ENCODE assay signal across 8 cellular contexts in the genomic region with DNA sequence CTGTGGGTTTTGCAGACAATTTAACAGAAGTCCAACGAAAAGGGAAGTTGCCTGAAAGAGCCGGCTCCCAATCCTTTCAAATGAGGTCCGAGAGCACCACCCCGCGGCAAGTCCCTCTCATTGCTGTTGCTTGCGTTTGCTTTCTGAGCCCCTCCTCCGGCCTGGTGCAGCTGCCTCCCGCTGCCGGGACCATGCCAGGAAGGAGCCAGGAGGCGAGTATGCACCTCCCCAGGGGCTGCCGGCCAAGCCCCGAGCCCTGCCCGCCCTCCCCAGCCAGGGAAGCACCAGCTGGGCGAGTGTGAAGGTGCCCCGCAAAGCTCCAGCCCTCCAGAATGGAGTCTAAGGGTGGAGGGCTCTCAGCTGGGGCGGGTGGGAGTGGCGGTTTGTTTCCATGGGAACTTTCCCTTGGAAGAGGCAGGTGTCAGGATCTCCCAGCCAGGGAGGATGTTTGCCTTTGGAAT. TPM values are rescaled to one million over a fixed set of nuclear protein-coding genes. Genes with fewer than 3 reads are reported as not detected.
DNase-seq lines count a peak whose midpoint lies in the region; ATAC-seq and TF ChIP-seq lines count a peak whose summit lies in the region.

No MANE protein-coding gene starts in this region.

- H3K4me3 ChIP-seq in HCT116 (replicated peaks in 1 of 2; ENCODE audit: low read depth in 1 of 2, low read length in 2 of 2) (no peak overlapping the region), SK-N-SH (ENCODE audit: low read depth in 2 of 2, low read length in 1 of 2) (no peak overlapping the region; a peak in 1 of 4 replicates), iPS-15b (ENCODE audit: low read depth, low read length) (peak overlapping the region; percentile 30)

- RAD21 ChIA-PET in HCT116 (lab: Charles Lee; ENCODE audit: low non-redundant PET in 1 of 2, low total read pairs in 2 of 2, uncharacterized antibody in 2 of 2, unreplicated experiment in 2 of 2), result no interaction called here

- no peaks in the 10 kb centered on the region for H3F3A ChIP-seq in SK-N-SH (replicated peaks; ENCODE audit: insufficient read depth)

- H3K9me3 ChIP-seq in ES-I3 (ENCODE audit: control insufficient read depth, insufficient read depth, low read length) (peaks cover 4% of the 10 kb centered on the region; the same call in 1 of the 2 replicates), HCT116 (ENCODE audit: control insufficient read depth in 1 of 2, insufficient read depth in 1 of 2, low read depth in 1 of 2, low read length in 2 of 2) (no peaks in the 10 kb centered on the region), SK-N-SH (no peaks in the 10 kb centered on the region), iPS-15b (ENCODE audit: control insufficient read depth, insufficient read depth, low read length) (no peaks in the 10 kb centered on the region)

- DNase-seq in HCT116 (ENCODE audit: low read depth, low spot score) (peak; percentile 48), NCI-H128 (lab: John Stamatoyannopoulos, UW; ENCODE audit: unreplicated experiment) (peak; percentile 67), SK-N-SH (peak; percentile 93), astrocyte of the hippocampus (ENCODE audit: low read depth, low spot score) (peak; percentile 90), smooth muscle cell of the brain vasculature (ENCODE audit: low read depth, low spot score) (peak; percentile 35)

- POLR2A ChIA-PET in HCT116 (lab: Charles Lee), result no interaction called here
- POLR2A ChIA-PET in SK-N-SH (lab: Yijun Ruan, JAX), result no interaction called here

- intact Hi-C loops in HCT116 (cut with micrococcal nuclease), result loop anchor here (1.0 to 10.0 kb wide), 3 partner anchors 420 to 1684 kb away; no protein-coding TSS in a partner anchor

- H3K9me2 ChIP-seq in HCT116 (ENCODE audit: insufficient read depth) (no peaks in the 10 kb centered on the region), SK-N-SH (no peaks in the 10 kb centered on the region)

- TF ChIP-seq RAD21 in HCT116 (IDR thresholded peaks at IDR 0.05; ENCODE audit: low read depth) (peak; percentile 81), SK-N-SH (IDR thresholded peaks at IDR 0.05; ENCODE audit: low read length) (peak; percentile 93)

- no peaks in the 10 kb centered on the region for H3K36me3 ChIP-seq in ES-I3 (ENCODE audit: insufficient read depth, low read length)
- H3K36me3 ChIP-seq in HCT116 (ENCODE audit: control insufficient read depth in 1 of 2, insufficient read depth in 2 of 2, low read length in 2 of 2), result no peaks in the 10 kb centered on the region
- no peaks in the 10 kb centered on the region for H3K36me3 ChIP-seq in SK-N-SH (replicated peaks in 1 of 2; ENCODE audit: control insufficient read depth in 1 of 2, insufficient read depth in 2 of 2, low read length in 1 of 2)
- H3K36me3 ChIP-seq in iPS-15b (ENCODE audit: control insufficient read depth, insufficient read depth, low read length), result no peaks in the 10 kb centered on the region

- H3K4me1 ChIP-seq in ES-I3 (ENCODE audit: insufficient read depth, low read length) (no peaks in the 10 kb centered on the region), HCT116 (ENCODE audit: control insufficient read depth in 1 of 2, insufficient read depth in 2 of 2, low read length in 2 of 2) (no peaks in the 10 kb centered on the region), SK-N-SH (ENCODE audit: control insufficient read depth in 1 of 2, insufficient read depth in 2 of 2, low read depth in 1 of 2, low read length in 1 of 2) (no peaks in the 10 kb centered on the region; a peak in 1 of 4 replicates), iPS-15b (ENCODE audit: control insufficient read depth, insufficient read depth, low read length) (no peaks in the 10 kb centered on the region)

- TF ChIP-seq EP300 in SK-N-SH (IDR thresholded peaks at IDR 0.05; ENCODE audit: borderline replicate concordance in 1 of 2, low read depth in 1 of 2, low read length in 1 of 2), result no peak

- CTCF ChIA-PET in HCT116 (lab: Charles Lee) (no interaction called here), SK-N-SH (lab: Yijun Ruan, JAX) (interaction anchor here (0.6 to 4.1 kb wide), 48 partner anchors 9 to 1685 kb away, joined by 3 to 43 read pairs (median 4); a partner anchor contains a TSS)

- H3K27me3 ChIP-seq in HCT116 (ENCODE audit: insufficient read depth, low read length) (no peaks in the 10 kb centered on the region), SK-N-SH (ENCODE audit: insufficient read depth) (no peaks in the 10 kb centered on the region), iPS-15b (ENCODE audit: control insufficient read depth, insufficient read depth, low read length) (no peaks in the 10 kb centered on the region)

- H3K4me2 ChIP-seq in HCT116 (ENCODE audit: low read length), result no peak overlapping the region; the same call in 1 of the 2 replicates
- H3K4me2 ChIP-seq in SK-N-SH, result peak overlapping the region; percentile 57; the same call in 1 of the 2 replicates

- BruUV-seq in HCT116 (replicated peaks; lab: Mats Ljungman, UMichigan), result no TSS peak

- peak; percentile 93 for ATAC-seq in HCT116
- ATAC-seq in GM21576 (IDR thresholded peaks at IDR 0.05; ENCODE audit: unreplicated experiment), result no peak

- H3K79me2 ChIP-seq in HCT116 (ENCODE audit: insufficient read depth, low read length) (no peaks in the 10 kb centered on the region), SK-N-SH (ENCODE audit: insufficient read depth) (no peaks in the 10 kb centered on the region)

- 17% methylated on average over 11 of the region's 17 CpGs for WGBS in SK-N-SH (ENCODE audit: low lambda C conversion rate)

- TF ChIP-seq POLR2A in HCT116 (IDR thresholded peaks at IDR 0.05; ENCODE audit: borderline replicate concordance, extremely low read depth, insufficient read depth, insufficient read length), result no peak

- no peak overlapping the region for H2AFZ ChIP-seq in HCT116 (ENCODE audit: low read depth, low read length, poor library complexity, severe bottlenecking)
- H2AFZ ChIP-seq in SK-N-SH (ENCODE audit: low read depth), result no peak overlapping the region

- H4K20me1 ChIP-seq in HCT116 (ENCODE audit: insufficient read depth) (no peaks in the 10 kb centered on the region), SK-N-SH (ENCODE audit: insufficient read depth) (no peaks in the 10 kb centered on the region)

- TF ChIP-seq CTCF in HCT116 (IDR thresholded peaks at IDR 0.05 in 2 of 3, conservative IDR thresholded peaks at IDR 0.05 in 1 of 3; ENCODE audit: borderline replicate concordance in 1 of 3, insufficient read depth in 1 of 3, low read depth in 2 of 3, low read length in 2 of 3), result peak; percentile 44 to 59 (median 47); a peak in 5 of 6 replicates
- TF ChIP-seq CTCF in SK-N-SH (IDR thresholded peaks at IDR 0.05), result peak; percentile 64

- no peak overlapping the region for H3K27ac ChIP-seq in HCT116 (ENCODE audit: low read depth, low read length)
- no peak overlapping the region for H3K27ac ChIP-seq in SK-N-SH (ENCODE audit: low read depth in 2 of 2, low read length in 1 of 2)

- H3K9ac ChIP-seq in ES-I3 (ENCODE audit: low read depth, low read length) (peak overlapping the region; percentile 25; the same call in 1 of the 2 replicates), HCT116 (ENCODE audit: low read length) (no peak overlapping the region), SK-N-SH (no peak overlapping the region), iPS-15b (ENCODE audit: low read depth, low read length) (no peak overlapping the region)

TF ChIP-seq in HCT116, 20 proteins besides CTCF, POLR2A, EP300 and RAD21:
- TF ChIP-seq TCF7L2 (IDR thresholded peaks at IDR 0.05; ENCODE audit: borderline replicate concordance, extremely low read depth, insufficient read depth, insufficient read length), result no peak

TF ChIP-seq in SK-N-SH, 30 proteins besides CTCF, POLR2A, EP300 and RAD21:
- peak; percentile 12 for TF ChIP-seq CHD2 (IDR thresholded peaks at IDR 0.05; ENCODE audit: low read length, partially characterized antibody)
- peak; percentile 76 for TF ChIP-seq SMC3 (IDR thresholded peaks at IDR 0.05; ENCODE audit: low read depth, low read length)
- no peak for TF ChIP-seq TAF1 (IDR thresholded peaks at IDR 0.05; ENCODE audit: borderline replicate concordance, low read depth, low read length)

RNA-seq across cellular contexts. Expression of a gene that starts 25.8 kb away (rescaled TPM):
- 18.1 TPM for total RNA-seq in HCT116 (2021; ENCODE audit: unreplicated experiment)
- 11.4 and 13.2 TPM in 2 replicates for polyA plus RNA-seq in HCT116 (2012)
- 24.3 and 25.1 TPM in 2 replicates for polyA plus RNA-seq in SK-N-SH (2012; rRNA removed)
- 20.7 and 25.7 TPM in 2 replicates for polyA plus RNA-seq in SK-N-SH (2012; cell fraction: cytosol; rRNA removed)
- polyA plus RNA-seq in SK-N-SH (2012; cell fraction: nucleus; rRNA removed), result 39.2 and 43.0 TPM in 2 replicates

Comparison
In these comparisons a context has a peak if more than half of its experiments do, and no peak if none do; other contexts are left out.
1. DNase-seq: peak in every context shown above with its lines; median percentile 93 in SK-N-SH; 90 in astrocyte of the hippocampus; 67 in NCI-H128; 48 in HCT116; 35 in smooth muscle cell of the brain vasculature.